In the genomic region with DNA sequence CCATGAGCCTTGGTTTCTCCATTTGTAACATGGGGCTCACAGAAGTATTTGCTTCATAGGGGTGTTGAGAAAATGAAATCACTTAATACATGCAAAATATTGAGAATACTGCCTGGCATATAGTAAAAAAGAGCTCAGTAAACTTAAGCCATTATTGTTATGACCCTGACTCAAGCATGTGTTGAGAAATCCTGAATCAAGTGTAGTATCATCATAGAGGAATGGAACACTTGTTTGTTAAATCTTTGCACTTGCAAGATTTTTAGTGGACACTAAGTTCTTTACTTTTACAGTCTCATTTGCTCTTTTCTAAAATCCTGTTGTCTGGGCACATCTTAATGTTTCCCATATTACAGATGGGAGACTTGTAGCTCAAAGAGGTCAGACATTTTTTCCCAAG, we compare ENCODE assay signal across 24 cellular contexts.
DNase-seq lines count a peak whose midpoint lies in the region; ATAC-seq and TF ChIP-seq lines count a peak whose summit lies in the region.
"Had no signal": no experiment of that assay in that cellular context is flagged by ENCODE, and none has a peak within 500 bp of the region (broad histone marks: within the 10 kb centered on the region; RNA-seq: fewer than 3 reads in every experiment).

No MANE protein-coding gene starts in this region.

- peak; percentile 31 for DNase-seq in AG08396 (ENCODE audit: low spot score)
- peak; percentile 13 for DNase-seq in NCI-H460 (ENCODE audit: extremely low read depth, low read depth)
- DNase-seq in epithelial cell of prostate (ENCODE audit: low read depth, low spot score): no peak
- DNase-seq in osteoblast (ENCODE audit: insufficient read length, low spot score, missing footprints): no peak
- DNase-seq in dedifferentiated amniotic fluid mesenchymal stem cell (ENCODE audit: extremely low spot score): no peak
- no peak for DNase-seq in NOMO-1 (lab: John Stamatoyannopoulos, UW; ENCODE audit: unreplicated experiment in 2 of 2)
- DNase-seq: activated CD4-positive, CD25-positive, alpha-beta regulatory T cell; activated naive CD4-positive, alpha-beta T cell treated with anti-CD3 and anti-CD28 coated beads, Interleukin-2, amount 50 U/mL, for 16 hours; activated T-cell treated with anti-CD3 and anti-CD28 coated beads, Interleukin-2, amount 50 U/mL, for 72 hours; CD8-positive, alpha-beta T cell; DMS53; H7; hypothalamus; KBM-7; lower lobe of right lung; NCI-H2029; NCI-H446; Peyer's patch; retina; SK-N-SH; stimulated activated CD4-positive, alpha-beta T cell treated with anti-CD3 and anti-CD28 coated beads, Interleukin-4, amount 100 ng/mL, for 4 hours; stimulated activated naive CD8-positive, alpha-beta T cell treated with anti-CD3 and anti-CD28 coated beads, Interleukin-15, amount 100 ng/mL, for 72 hours had no signal

- H3K4me1 ChIP-seq in osteoblast (ENCODE audit: insufficient read depth, low read length): peaks cover 27% of the 10 kb centered on the region
- H3K4me1 ChIP-seq: Peyer's patch had no signal

- no peaks in the 10 kb centered on the region for H4K20me1 ChIP-seq in osteoblast (ENCODE audit: insufficient read depth, low read length)

- ATAC-seq in GM19452 (IDR thresholded peaks at IDR 0.05; ENCODE audit: unreplicated experiment) (no peak), HG02973 (IDR thresholded peaks at IDR 0.05; ENCODE audit: unreplicated experiment) (no peak)
- ATAC-seq: activated T-cell treated with anti-CD3 and anti-CD28 coated beads, Interleukin-2, amount 50 U/mL, for 72 hours; CD8-positive, alpha-beta T cell; lower lobe of right lung; stimulated activated naive CD8-positive, alpha-beta T cell treated with anti-CD3 and anti-CD28 coated beads, Interleukin-15, amount 100 ng/mL, for 72 hours had no signal

- TF ChIP-seq CTCF in osteoblast (IDR thresholded peaks at IDR 0.05; ENCODE audit: extremely low read depth, low read depth, low read length): no peak

- no peaks in the 10 kb centered on the region for H3K79me2 ChIP-seq in osteoblast (ENCODE audit: insufficient read depth, low read length)

- H3K27ac ChIP-seq in epithelial cell of prostate (peak overlapping the region; percentile 53), osteoblast (ENCODE audit: low read depth, low read length) (peak overlapping the region; percentile 16)
- H3K27ac ChIP-seq: lower lobe of right lung, Peyer's patch had no signal

- no peak overlapping the region for H3K4me2 ChIP-seq in osteoblast (ENCODE audit: insufficient read depth, low read length)
- H3K4me2 ChIP-seq: SK-N-SH had no signal

- H3K4me3 ChIP-seq in osteoblast (ENCODE audit: insufficient read depth, low read length): no peak overlapping the region
- H3K4me3 ChIP-seq: lower lobe of right lung, Peyer's patch had no signal

- no peaks in the 10 kb centered on the region for H3K9me3 ChIP-seq in osteoblast (ENCODE audit: low read depth, low read length)
- H3K9me3 ChIP-seq: lower lobe of right lung, Peyer's patch, SK-N-SH had no signal

- no peak overlapping the region for H2AFZ ChIP-seq in osteoblast (ENCODE audit: low read length)

- no peaks in the 10 kb centered on the region for H3K36me3 ChIP-seq in osteoblast (ENCODE audit: insufficient read depth, low read length)
- H3K36me3 ChIP-seq: lower lobe of right lung, Peyer's patch had no signal

- H3K27me3 ChIP-seq in osteoblast (ENCODE audit: insufficient read depth, low read length): no peaks in the 10 kb centered on the region
- H3K27me3 ChIP-seq: Peyer's patch had no signal

Comparison
In these comparisons a context has a peak if more than half of its experiments do, and no peak if none do; other contexts are left out.
1. DNase-seq: peak in AG08396 (single experiment) and NCI-H460 (single experiment); none in epithelial cell of prostate (single experiment), osteoblast (single experiment), dedifferentiated amniotic fluid mesenchymal stem cell (single experiment) and NOMO-1 (0 of 2).